In the genomic region with DNA sequence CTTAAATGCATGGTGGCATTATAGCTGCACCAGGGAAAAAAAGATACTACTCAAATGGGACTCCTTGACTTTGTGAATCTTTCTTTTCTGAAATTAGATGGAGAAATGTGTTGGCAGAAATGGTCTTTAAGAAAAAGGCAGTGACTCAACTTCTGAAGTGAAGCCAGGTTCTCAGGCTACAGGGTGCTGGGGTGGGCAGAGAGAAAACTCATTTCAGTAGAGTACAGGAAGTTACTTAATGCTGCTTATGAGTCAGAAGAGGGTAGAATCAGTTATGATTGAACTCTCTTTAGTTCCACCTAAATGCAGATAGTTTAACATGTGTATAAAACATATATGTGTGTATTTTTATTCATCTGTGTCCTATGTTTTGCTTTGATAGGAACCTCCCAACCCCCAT, we compare ENCODE assay signal across 8 cellular contexts.
DNase-seq lines count a peak whose midpoint lies in the region; ATAC-seq and TF ChIP-seq lines count a peak whose summit lies in the region.

No MANE protein-coding gene starts in this region.

- in situ Hi-C loops in Caki2 (cut with HindIII; ENCODE audit: low pct_unique_long_range_greater_than_20kb, low sequenced_read_pairs): no loop called here

- no peaks in the 10 kb centered on the region for H3K4me1 ChIP-seq in vagina

- no peaks in the 10 kb centered on the region for H3K9me3 ChIP-seq in vagina

- TF ChIP-seq CTCF in vagina (IDR thresholded peaks at IDR 0.05): no peak

- H3K4me3 ChIP-seq in vagina: no peak overlapping the region

- H3K27ac ChIP-seq in vagina: no peak overlapping the region

- intact Hi-C loops in vagina (cut with DNase I): no loop called here

- no peak for TF ChIP-seq POLR2A in vagina (IDR thresholded peaks at IDR 0.05)

- no peaks in the 10 kb centered on the region for H3K27me3 ChIP-seq in vagina

- H3K36me3 ChIP-seq in vagina: no peaks in the 10 kb centered on the region

- ATAC-seq in GM21423 (IDR thresholded peaks at IDR 0.05; ENCODE audit: unreplicated experiment) (peak; percentile 99), HG03575 (IDR thresholded peaks at IDR 0.05; ENCODE audit: extremely low read depth, insufficient number of reproducible peaks, low FRiP score, unreplicated experiment) (peak; percentile 99)

- DNase-seq in Caki2 (ENCODE audit: low read depth) (peak; percentile 39), activated T-cell treated with anti-CD3 and anti-CD28 coated beads for 4 hours (peak; percentile 32), inferior parietal cortex (ENCODE audit: extremely low spot score) (peak; percentile 32), cortex of kidney (lab: John Stamatoyannopoulos, UW) (no peak), hepatic stellate cell (ENCODE audit: low spot score) (no peak), vagina (ENCODE audit: extremely low spot score in 2 of 2) (no peak)

Comparison
In these comparisons a context has a peak if more than half of its experiments do, and no peak if none do; other contexts are left out.
1. DNase-seq: peak in Caki2 (single experiment), activated T-cell treated with anti-CD3 and anti-CD28 coated beads for 4 hours (single experiment) and inferior parietal cortex (single experiment); none in cortex of kidney (single experiment), hepatic stellate cell (single experiment) and vagina (0 of 2).